In the genomic region with DNA sequence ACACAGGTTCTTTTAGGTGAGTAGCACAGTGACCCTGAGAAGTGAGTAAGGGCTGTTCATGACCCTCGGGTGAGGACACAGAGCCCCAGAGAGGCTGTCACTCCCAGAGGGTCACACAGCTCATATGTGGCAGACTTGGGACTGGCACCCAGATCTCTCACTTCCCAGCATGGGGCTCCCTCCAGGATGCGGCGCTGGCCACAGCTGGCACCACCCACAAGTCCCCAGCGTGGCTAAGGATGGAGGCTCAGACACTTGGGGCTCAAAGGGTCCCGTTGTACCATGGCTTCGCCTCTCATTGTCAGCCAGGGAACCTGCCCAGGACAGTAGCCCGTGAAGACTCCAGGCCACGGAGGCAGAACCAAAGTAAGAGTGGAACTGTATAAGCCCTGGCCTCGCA, we compare ENCODE assay signal across 24 cellular contexts. TPM values are rescaled to one million over a fixed set of nuclear protein-coding genes. Genes with fewer than 3 reads are reported as not detected.
"Had no signal": no experiment of that assay in that cellular context is flagged by ENCODE, and none has a peak within 500 bp of the region (broad histone marks: within the 10 kb centered on the region; RNA-seq: fewer than 3 reads in every experiment).

No MANE protein-coding gene starts in this region.

- H3K9me3 Mint-ChIP-seq: mesothelial cell of epicardium had no signal

- FAIRE-seq: colon, endothelial cell of umbilical vein, frontal cortex, islet of Langerhans, keratinocyte had no signal

- DNase-seq: dermis blood vessel endothelial cell; dorsolateral prefrontal cortex; effector CD4-positive, alpha-beta T cell; effector memory CD4-positive, alpha-beta T cell; foreskin keratinocyte; glutamatergic neuron; head of caudate nucleus; hippocampal formation; left cardiac atrium; lower lobe of right lung; mesenchymal stem cell had no signal

- H3K9me3 ChIP-seq: esophagus muscularis mucosa, gastroesophageal sphincter, left lung, lower lobe of right lung, mucosa of descending colon had no signal

- H3K4me1 Mint-ChIP-seq: mesothelial cell of epicardium had no signal

- H3K4me3 ChIP-seq: coronary artery, dorsolateral prefrontal cortex, esophagus muscularis mucosa, gastroesophageal sphincter, left lung, lower lobe of right lung, mucosa of descending colon had no signal

- H3K27ac ChIP-seq: coronary artery, esophagus muscularis mucosa, foreskin keratinocyte, gastroesophageal sphincter, left lung, lower lobe of right lung had no signal

- H3K27me3 ChIP-seq: dorsolateral prefrontal cortex, esophagus muscularis mucosa, gastroesophageal sphincter, left lung had no signal

- H3K4me3 Mint-ChIP-seq: mesothelial cell of epicardium had no signal

- H3K36me3 Mint-ChIP-seq: mesothelial cell of epicardium had no signal

- H3K36me3 ChIP-seq: esophagus muscularis mucosa, gastroesophageal sphincter, left lung, lower lobe of right lung had no signal

- ATAC-seq: foreskin keratinocyte, gastroesophageal sphincter, left cardiac atrium, left lung, left ventricle myocardium superior, lower lobe of right lung, mucosa of descending colon had no signal

- H3K4me1 ChIP-seq: foreskin keratinocyte, left lung, lower lobe of right lung had no signal

- H3K27ac Mint-ChIP-seq: mesothelial cell of epicardium had no signal

RNA-seq across cellular contexts. Expression of a gene that starts 6.0 kb away (rescaled TPM):
- total RNA-seq: dermis blood vessel endothelial cell, epithelial cell of proximal tubule, foreskin keratinocyte had no signal
